20 cellular contexts compared by ENCODE assay signal in genomic region chr20:58099956-58100730, GRCh38.
"Had no signal": no experiment of that assay in that cellular context is flagged by ENCODE, and none has a peak within 500 bp of the region (broad histone marks: within the 10 kb centered on the region; RNA-seq: fewer than 3 reads in every experiment).

No MANE protein-coding gene starts in this region.

- DNase-seq: cortex of kidney; dorsolateral prefrontal cortex; effector memory CD4-positive, alpha-beta T cell; gastrocnemius medialis; heart right ventricle; hypothalamus; kidney glomerular epithelial cell; mammary epithelial cell; naive thymus-derived CD4-positive, alpha-beta T cell; pancreas; psoas muscle; sigmoid colon; stimulated activated CD4-positive, alpha-beta T cell treated with anti-CD3 and anti-CD28 coated beads, Interleukin-2, amount 100 ng/mL, for 24 hours; stimulated activated CD4-positive, alpha-beta T cell treated with anti-CD3 and anti-CD28 coated beads, Interleukin-4, amount 100 ng/mL, for 4 hours; stimulated activated naive CD4-positive, alpha-beta T cell; stomach; substantia nigra; transverse colon had no signal

- H3K4me1 Mint-ChIP-seq: naive thymus-derived CD4-positive, alpha-beta T cell had no signal

- H3K4me3 Mint-ChIP-seq: naive thymus-derived CD4-positive, alpha-beta T cell had no signal

- H3K36me3 ChIP-seq: gastrocnemius medialis, heart right ventricle, pancreas, sigmoid colon, stomach, thoracic aorta, transverse colon had no signal

- H3K27ac ChIP-seq: dorsolateral prefrontal cortex, gastrocnemius medialis, heart right ventricle, pancreas, psoas muscle, sigmoid colon, skin epidermis, stomach, thoracic aorta, transverse colon had no signal

- H3K9me3 ChIP-seq: gastrocnemius medialis, heart right ventricle, pancreas, psoas muscle, sigmoid colon, stomach, thoracic aorta, transverse colon had no signal

- H3K9me3 Mint-ChIP-seq: naive thymus-derived CD4-positive, alpha-beta T cell had no signal

- H3K4me3 ChIP-seq: dorsolateral prefrontal cortex, gastrocnemius medialis, heart right ventricle, pancreas, psoas muscle, sigmoid colon, skin epidermis, stomach, thoracic aorta, transverse colon had no signal

- H3K27me3 ChIP-seq: gastrocnemius medialis, sigmoid colon, transverse colon had no signal

- H3K4me1 ChIP-seq: gastrocnemius medialis, heart right ventricle, pancreas, psoas muscle, sigmoid colon, stomach, transverse colon had no signal

- H3K36me3 Mint-ChIP-seq: naive thymus-derived CD4-positive, alpha-beta T cell had no signal
